In genomic region chr7:157772486-157773130, GRCh38 we compare ENCODE assay signal across 25 cellular contexts.
DNase-seq lines count a peak whose midpoint lies in the region; ATAC-seq, FAIRE-seq and TF ChIP-seq lines count a peak whose summit lies in the region.
"Had no signal": no experiment of that assay in that cellular context is flagged by ENCODE, and none has a peak within 500 bp of the region (broad histone marks: within the 10 kb centered on the region; RNA-seq: fewer than 3 reads in every experiment).

No MANE protein-coding gene starts in this region.

- no peak for TF ChIP-seq CTCF in right atrium auricular region (IDR thresholded peaks at IDR 0.05)
- no peak for TF ChIP-seq CTCF in H1 (IDR thresholded peaks at IDR 0.05; ENCODE audit: control extremely low read depth in 1 of 3, insufficient read depth in 1 of 3, low read depth in 1 of 3, low read length in 3 of 3)
- no peak for TF ChIP-seq CTCF in mucosa of descending colon (IDR thresholded peaks at IDR 0.05)

- TF ChIP-seq POLR2A in H1 (IDR thresholded peaks at IDR 0.05; ENCODE audit: control extremely low read depth in 1 of 2, low read depth in 2 of 2, low read length in 2 of 2), result no peak

- intact Hi-C loops in left ventricle myocardium superior (cut with micrococcal nuclease) (no loop called here), mucosa of descending colon (cut with DNase I, micrococcal nuclease) (no loop called here), aorta (cut with DNase I) (no loop called here), head of caudate nucleus (cut with DNase I) (no loop called here)

- H2AFZ ChIP-seq in H1 (ENCODE audit: low read length), result no peak overlapping the region
- H2AFZ ChIP-seq: GM23338 had no signal

- no peak for TF ChIP-seq EP300 in H1 (IDR thresholded peaks at IDR 0.05; ENCODE audit: borderline replicate concordance in 1 of 2, low read depth in 2 of 2, low read length in 2 of 2)

- H3K27ac ChIP-seq in right atrium auricular region (no peak overlapping the region), H1 (ENCODE audit: low read depth, low read length) (no peak overlapping the region), aorta (ENCODE audit: low read depth in 1 of 2, low read length in 2 of 2) (no peak overlapping the region)
- H3K27ac ChIP-seq: A549; BLaER1 treated with 17β-estradiol and CSF1 and Interleukin-3, amounts not matched to agents 10 nM and 100 nM had no signal

- H2BK12ac ChIP-seq in H1 (ENCODE audit: low read depth, low read length), result no peak overlapping the region

- no peak for TF ChIP-seq RAD21 in H1 (IDR thresholded peaks at IDR 0.05 in 1 of 2, conservative IDR thresholded peaks at IDR 0.05 in 1 of 2; ENCODE audit: low read depth in 2 of 2, low read length in 2 of 2)

- no peak overlapping the region for H3K14ac ChIP-seq in H1 (ENCODE audit: insufficient read length)

- peaks cover 10% of the 10 kb centered on the region; the same call in 1 of the 2 replicates for H3K23me2 ChIP-seq in H1 (ENCODE audit: low read depth, low read length)

- no peak overlapping the region for H2BK20ac ChIP-seq in H1 (ENCODE audit: low read length)

- FAIRE-seq in H1 (lab: Jason Lieb, UNC), result no peak
- FAIRE-seq: A549, D721Med, GM12891, GM18507, H54 had no signal

- no peak overlapping the region for H3K18ac ChIP-seq in H1 (ENCODE audit: extremely low read depth, low read length)

- H4K5ac ChIP-seq in H1 (ENCODE audit: insufficient read length, low read depth, low read length), result no peak overlapping the region

- no peak overlapping the region for H3K9ac ChIP-seq in H1 (replicated peaks in 1 of 4; ENCODE audit: extremely low read depth in 1 of 4, low read depth in 3 of 4, low read length in 3 of 4)
- H3K9ac ChIP-seq: BLaER1 treated with 17β-estradiol and CSF1 and Interleukin-3, amounts not matched to agents 10 nM and 100 nM had no signal

- H2AK5ac ChIP-seq in H1 (ENCODE audit: low read depth, low read length), result no peak overlapping the region

- H3K56ac ChIP-seq in H1 (replicated peaks; ENCODE audit: insufficient read length, low read depth, low read length), result no peak overlapping the region

- 93% methylated on average over 21 of the region's 21 CpGs; no CpG with 5 or more reads in 1 of the 2 experiments for WGBS in H1 (ENCODE audit: extremely low coverage in 1 of 2, insufficient coverage in 1 of 2, insufficient read length in 1 of 2, insufficient replicate concordance in 2 of 2, low coverage in 1 of 2, low lambda C conversion rate in 2 of 2, missing lambda C conversion rate in 1 of 2), 2 experiments
- 89 to 91% methylated on average over 21 of the region's 21 CpGs for WGBS in aorta, 2 donors

- DNase-seq in left ventricle myocardium superior (peak; percentile 15), right atrium auricular region (ENCODE audit: low spot score) (no peak), H1 (ENCODE audit: low read depth in 1 of 2, low spot score in 2 of 2) (no peak), mucosa of descending colon (peak in 2 of 3 donors; percentile 18 to 34), aorta (peak; percentile 27 to 68), head of caudate nucleus (no peak)
- DNase-seq in activated CD8-positive, alpha-beta memory T cell treated with anti-CD3 and anti-CD28 coated beads for 24 hours, result no peak
- DNase-seq: 8988T; ACHN; AML-193; BE2C; CD4-positive, alpha-beta T cell; DMS 273 treated with DMSO at 0.1 percent for 48 hours; DMS53; DMS79 treated with DMSO at 0.1 percent for 48 hours; GF-D8; HFFc6 had no signal

- POLR2A ChIA-PET in H1 (lab: Charles Lee; ENCODE audit: partially characterized antibody), result no interaction called here

- peaks cover 0 to 5% of the 10 kb centered on the region in 2 experiments for H4K20me1 ChIP-seq in H1 (replicated peaks in 1 of 2; ENCODE audit: control insufficient read depth in 1 of 2, insufficient read depth in 2 of 2, low read length in 2 of 2)

- H3K9me3 ChIP-seq in right atrium auricular region (peaks cover 0 to 13% of the 10 kb centered on the region in 2 donors), H1 (ENCODE audit: insufficient read depth in 2 of 2, low read depth in 1 of 2, low read length in 1 of 2) (peaks cover 3% of the 10 kb centered on the region in 2 experiments; a peak in 1 of 4 replicates), mucosa of descending colon (peaks cover 4% of the 10 kb centered on the region), aorta (ENCODE audit: control insufficient read depth, low read length) (peaks cover 5% of the 10 kb centered on the region)
- H3K9me3 ChIP-seq: BE2C, HAP-1 had no signal

- ATAC-seq in left ventricle myocardium superior, result no peak
- ATAC-seq in mucosa of descending colon, result no peak
- no peak for ATAC-seq in aorta (ENCODE audit: low FRiP score)
- ATAC-seq: A549, GM23338 had no signal

- no peak overlapping the region for H3K4me2 ChIP-seq in H1 (ENCODE audit: insufficient read depth in 1 of 2, low read depth in 2 of 2, low read length in 2 of 2)
- H3K4me2 ChIP-seq: A549; BLaER1 treated with 17β-estradiol and CSF1 and Interleukin-3, amounts not matched to agents 10 nM and 100 nM; GM23338 had no signal

- H3K4me3 ChIP-seq in right atrium auricular region (no peak overlapping the region), H1 (ENCODE audit: extremely low read depth in 1 of 4, insufficient read depth in 2 of 4, low read depth in 3 of 4, low read length in 4 of 4) (no peak overlapping the region), mucosa of descending colon (no peak overlapping the region), aorta (ENCODE audit: low read length in 2 of 2) (no peak overlapping the region)
- H3K4me3 ChIP-seq: A549; BLaER1 treated with 17β-estradiol and CSF1 and Interleukin-3, amounts not matched to agents 10 nM and 100 nM; GM23338; HAP-1 had no signal

- no peaks in the 10 kb centered on the region for H3K4me1 ChIP-seq in right atrium auricular region
- H3K4me1 ChIP-seq in H1 (replicated peaks in 1 of 4; ENCODE audit: control insufficient read depth in 3 of 4, insufficient read depth in 4 of 4, low read length in 3 of 4), result no peaks in the 10 kb centered on the region
- no peaks in the 10 kb centered on the region for H3K4me1 ChIP-seq in mucosa of descending colon (ENCODE audit: low read depth)
- H3K4me1 ChIP-seq in aorta (ENCODE audit: control insufficient read depth in 1 of 2, insufficient read depth in 2 of 2, low read length in 2 of 2), result no peaks in the 10 kb centered on the region
- H3K4me1 ChIP-seq: A549, BE2C, HAP-1 had no signal

- H3K4ac ChIP-seq in H1 (replicated peaks; ENCODE audit: insufficient read length, low read depth, low read length), result no peak overlapping the region

- H3K36me3 ChIP-seq in right atrium auricular region, result no peaks in the 10 kb centered on the region
- no peaks in the 10 kb centered on the region; a peak in 1 of 8 replicates for H3K36me3 ChIP-seq in H1 (ENCODE audit: control insufficient read depth in 2 of 4, insufficient read depth in 4 of 4, low read length in 3 of 4)
- H3K36me3 ChIP-seq in mucosa of descending colon (ENCODE audit: low read depth), result no peaks in the 10 kb centered on the region
- no peaks in the 10 kb centered on the region for H3K36me3 ChIP-seq in aorta (ENCODE audit: control insufficient read depth in 1 of 2, insufficient read depth in 2 of 2, low read length in 1 of 2)
- H3K36me3 ChIP-seq: BE2C; BLaER1 treated with 17β-estradiol and CSF1 and Interleukin-3, amounts not matched to agents 10 nM and 100 nM; HAP-1 had no signal

- H2BK15ac ChIP-seq in H1 (ENCODE audit: low read length), result no peak overlapping the region

- H4K8ac ChIP-seq in H1 (ENCODE audit: extremely low read depth, insufficient read depth, low read length), result peak overlapping the region; percentile 32; the same call in 1 of the 2 replicates

- H3K27me3 ChIP-seq in right atrium auricular region (no peaks in the 10 kb centered on the region), H1 (replicated peaks in 1 of 4; ENCODE audit: control insufficient read depth in 3 of 4, extremely low read depth in 1 of 4, insufficient read depth in 3 of 4, low read length in 3 of 4) (peaks cover 0 to 3% (median 1%) of the 10 kb centered on the region in 4 experiments; a peak in 2 of 7 replicates), aorta (ENCODE audit: control insufficient read depth in 1 of 2, insufficient read depth in 2 of 2, low read length in 1 of 2) (no peaks in the 10 kb centered on the region)
- H3K27me3 ChIP-seq: BE2C had no signal

- CTCF ChIA-PET in H1 (lab: Charles Lee; ENCODE audit: partially characterized antibody), result interaction anchor here (0.8 to 1.2 kb wide), 2 partner anchors 102 to 379 kb away, joined by 3 read pairs; no protein-coding TSS in a partner anchor

- no peak overlapping the region for H3K23ac ChIP-seq in H1 (ENCODE audit: insufficient read length)

- H2BK5ac ChIP-seq in H1 (ENCODE audit: low read depth, low read length), result no peak overlapping the region

- no peak overlapping the region for H2BK120ac ChIP-seq in H1 (replicated peaks; ENCODE audit: low read depth, low read length)

- no peaks in the 10 kb centered on the region for H3K79me1 ChIP-seq in H1 (ENCODE audit: low read depth, low read length)

- no peak overlapping the region for H4K91ac ChIP-seq in H1 (replicated peaks; ENCODE audit: insufficient read length, low read length)

- H3K79me2 ChIP-seq in H1 (ENCODE audit: control insufficient read depth in 1 of 2, insufficient read depth in 2 of 2, low read length in 2 of 2), result no peaks in the 10 kb centered on the region

TF ChIP-seq in H1, 55 proteins besides CTCF, POLR2A, EP300 and RAD21 (continues in another document):
- no peak for TF ChIP-seq TAF1 (IDR thresholded peaks at IDR 0.05; ENCODE audit: low read depth, low read length)
- no peak for TF ChIP-seq ASH2L (IDR thresholded peaks at IDR 0.05; ENCODE audit: low read length)
- TF ChIP-seq SP1 (IDR thresholded peaks at IDR 0.05; ENCODE audit: low read depth, low read length), result no peak
- TF ChIP-seq EZH2 (IDR thresholded peaks at IDR 0.05; ENCODE audit: low read depth, low read length, severe bottlenecking), result no peak
- no peak for TF ChIP-seq SIX5 (IDR thresholded peaks at IDR 0.05; ENCODE audit: low read depth, low read length)
- TF ChIP-seq SUZ12 (IDR thresholded peaks at IDR 0.05; ENCODE audit: low read length), result no peak
- TF ChIP-seq SRF (IDR thresholded peaks at IDR 0.05; ENCODE audit: low read depth, low read length), result no peak
- TF ChIP-seq TCF12 (IDR thresholded peaks at IDR 0.05; ENCODE audit: low read depth, low read length), result no peak
- no peak for TF ChIP-seq BRCA1 (IDR thresholded peaks at IDR 0.05; ENCODE audit: low read depth, low read length)
- TF ChIP-seq RBBP5 (IDR thresholded peaks at IDR 0.05; ENCODE audit: borderline replicate concordance, low read depth, low read length), result no peak
- no peak for TF ChIP-seq NANOG (IDR thresholded peaks at IDR 0.05; ENCODE audit: insufficient read depth, low read depth, low read length, poor library complexity, severe bottlenecking)
- TF ChIP-seq, protein P1, sequence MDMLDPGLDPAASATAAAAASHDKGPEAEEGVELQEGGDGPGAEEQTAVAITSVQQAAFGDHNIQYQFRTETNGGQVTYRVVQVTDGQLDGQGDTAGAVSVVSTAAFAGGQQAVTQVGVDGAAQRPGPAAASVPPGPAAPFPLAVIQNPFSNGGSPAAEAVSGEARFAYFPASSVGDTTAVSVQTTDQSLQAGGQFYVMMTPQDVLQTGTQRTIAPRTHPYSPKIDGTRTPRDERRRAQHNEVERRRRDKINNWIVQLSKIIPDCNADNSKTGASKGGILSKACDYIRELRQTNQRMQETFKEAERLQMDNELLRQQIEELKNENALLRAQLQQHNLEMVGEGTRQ (IDR thresholded peaks at IDR 0.05; ENCODE audit: low read length), result no peak

Comparison
In these comparisons a context has a peak if more than half of its experiments do, and no peak if none do; other contexts are left out.
1. DNase-seq: peak in left ventricle myocardium superior (single experiment), mucosa of descending colon (2 of 3) and aorta (2 of 2); none in right atrium auricular region (single experiment), H1 (0 of 2), head of caudate nucleus (0 of 42) and activated CD8-positive, alpha-beta memory T cell treated with anti-CD3 and anti-CD28 coated beads for 24 hours (single experiment).